9 cellular contexts compared by ENCODE assay signal in genomic region chr12:89468648-89469326, GRCh38. TPM values are rescaled to one million over a fixed set of nuclear protein-coding genes. Genes with fewer than 3 reads are reported as not detected.
DNase-seq lines count a peak whose midpoint lies in the region; ATAC-seq and TF ChIP-seq lines count a peak whose summit lies in the region.
"Had no signal": no experiment of that assay in that cellular context is flagged by ENCODE, and none has a peak within 500 bp of the region (broad histone marks: within the 10 kb centered on the region; RNA-seq: fewer than 3 reads in every experiment).

No MANE protein-coding gene starts in this region.

- H3K4me2 ChIP-seq in SK-N-SH: no peak overlapping the region

- no peak overlapping the region for H3K9ac ChIP-seq in SK-N-SH

- no peaks in the 10 kb centered on the region for H3K79me2 ChIP-seq in SK-N-SH (ENCODE audit: insufficient read depth)

- CTCF ChIA-PET in SK-N-SH (lab: Yijun Ruan, JAX): interaction anchor here (5.4 to 14.0 kb wide), 3 partner anchors 57 to 448 kb away, joined by 29 to 235 read pairs (median 50); partner anchors contain the start of genes GALNT4 and POC1B

- no peaks in the 10 kb centered on the region for H3K9me2 ChIP-seq in SK-N-SH

- no peak for TF ChIP-seq RAD21 in SK-N-SH (IDR thresholded peaks at IDR 0.05; ENCODE audit: low read length)

- H3K4me1 ChIP-seq in spleen: peaks cover 31 to 54% (median 38%) of the 10 kb centered on the region in 6 donors
- peaks cover 6 to 11% of the 10 kb centered on the region in 2 experiments; a peak in 3 of 4 replicates for H3K4me1 ChIP-seq in SK-N-SH (ENCODE audit: control insufficient read depth in 1 of 2, insufficient read depth in 2 of 2, low read depth in 1 of 2, low read length in 1 of 2)

- DNase-seq in SIG-M5 treated with dmso at 0.1 percent for 504 hours (lab: John Stamatoyannopoulos, UW; ENCODE audit: unreplicated experiment): peak; percentile 22
- no peak for DNase-seq in SIG-M5 (lab: John Stamatoyannopoulos, UW)
- peak; percentile 12 for DNase-seq in NOMO-1 treated with dmso at 0.1 percent for 144 hours (lab: John Stamatoyannopoulos, UW; ENCODE audit: unreplicated experiment)
- DNase-seq in spleen: no peak
- DNase-seq in SK-N-SH: no peak
- DNase-seq in activated CD8-positive, alpha-beta memory T cell treated with anti-CD3 and anti-CD28 coated beads, Interleukin-2, amount 50 U/mL, for 4 hours: no peak
- DNase-seq: hippocampal formation had no signal

- no peaks in the 10 kb centered on the region for H3K27me3 ChIP-seq in spleen (replicated peaks in 1 of 7)
- H3K27me3 ChIP-seq in SK-N-SH (ENCODE audit: insufficient read depth): no peaks in the 10 kb centered on the region

- TF ChIP-seq EP300 in SK-N-SH (IDR thresholded peaks at IDR 0.05; ENCODE audit: borderline replicate concordance in 1 of 2, low read depth in 1 of 2, low read length in 1 of 2): no peak

- ATAC-seq in HG02759 (IDR thresholded peaks at IDR 0.05; ENCODE audit: unreplicated experiment) (peak; percentile 79), SK-N-SH treated with all-trans-retinoic acid at 6 μM for 48 hours (no peak)

- no peak overlapping the region for H2AFZ ChIP-seq in SK-N-SH (ENCODE audit: low read depth)

- no peak for TF ChIP-seq POLR2A in spleen (IDR thresholded peaks at IDR 0.05)

- no peaks in the 10 kb centered on the region for H4K20me1 ChIP-seq in SK-N-SH (ENCODE audit: insufficient read depth)

- H3F3A ChIP-seq in SK-N-SH (replicated peaks; ENCODE audit: insufficient read depth): peaks cover 13% of the 10 kb centered on the region

- H3K36me3 ChIP-seq in spleen: peaks cover 0 to 31% (median 0%) of the 10 kb centered on the region in 6 donors
- no peaks in the 10 kb centered on the region for H3K36me3 ChIP-seq in SK-N-SH (replicated peaks in 1 of 2; ENCODE audit: control insufficient read depth in 1 of 2, insufficient read depth in 2 of 2, low read length in 1 of 2)

- peak overlapping the region; percentile 58 to 84 (median 78) for H3K27ac ChIP-seq in spleen
- H3K27ac ChIP-seq in SK-N-SH (ENCODE audit: low read depth in 2 of 2, low read length in 1 of 2): no peak overlapping the region

- intact Hi-C loops in spleen (cut with DNase I; ENCODE audit: low total_unique reads): loop anchor here (10.0 kb wide), 1 partner anchor 454 kb away; no protein-coding TSS in a partner anchor

- TF ChIP-seq CTCF in spleen (IDR thresholded peaks at IDR 0.05 in 8 of 11, conservative IDR thresholded peaks at IDR 0.05 in 3 of 11): no peak
- TF ChIP-seq CTCF in SK-N-SH (IDR thresholded peaks at IDR 0.05): no peak

- no peaks in the 10 kb centered on the region for H3K9me3 ChIP-seq in spleen
- H3K9me3 ChIP-seq in SK-N-SH: no peaks in the 10 kb centered on the region

- peak overlapping the region in 1 of 8 donors; percentile 42 for H3K4me3 ChIP-seq in spleen
- H3K4me3 ChIP-seq in SK-N-SH (ENCODE audit: low read depth in 2 of 2, low read length in 1 of 2): no peak overlapping the region

- WGBS in spleen, 5 donors: 46 to 59% (median 46%) methylated on average over 4 of the region's 4 CpGs
- 92% methylated on average over 4 of the region's 4 CpGs for WGBS in SK-N-SH (ENCODE audit: low lambda C conversion rate)

- POLR2A ChIA-PET in SK-N-SH (lab: Yijun Ruan, JAX): no interaction called here

TF ChIP-seq in SK-N-SH, 30 proteins besides CTCF, POLR2A, EP300 and RAD21:
- TF ChIP-seq MAX (IDR thresholded peaks at IDR 0.05; ENCODE audit: low read depth): no peak
- TF ChIP-seq TEAD4 (IDR thresholded peaks at IDR 0.05; ENCODE audit: borderline replicate concordance, insufficient read depth): no peak
- no peak for TF ChIP-seq RFX5 (IDR thresholded peaks at IDR 0.05; ENCODE audit: low read length)

TF ChIP-seq in SK-N-SH treated with all-trans-retinoic acid at 6 μM for 48 hours, 23 proteins besides CTCF, POLR2A, EP300 and RAD21:
- no peak for TF ChIP-seq ZC3H10 (CRISPR knock-in tag; IDR thresholded peaks at IDR 0.05)
- TF ChIP-seq POU6F1 (CRISPR knock-in tag; IDR thresholded peaks at IDR 0.05; ENCODE audit: borderline replicate concordance, low read depth): no peak
- TF ChIP-seq ZNF70 (CRISPR knock-in tag; IDR thresholded peaks at IDR 0.05): no peak
- TF ChIP-seq ZFP3 (CRISPR knock-in tag; IDR thresholded peaks at IDR 0.05): no peak
- no peak for TF ChIP-seq SNAI2 (CRISPR knock-in tag; IDR thresholded peaks at IDR 0.05)
TF ChIP-seq in SK-N-SH treated with all-trans-retinoic acid at 6 μM for 48 hours: peak in this region for 0.

RNA-seq across cellular contexts. Expression of gene GALNT4, which starts 55.8 kb away (rescaled TPM):
- 10 to 100 TPM; 11.8 to 22.8 (median 15.2) TPM for total RNA-seq in spleen
- polyA plus RNA-seq in spleen: 1 to 10 TPM; 2.5 to 3.1 (median 3.0) TPM
- polyA plus RNA-seq in SK-N-SH (2012; rRNA removed): 1.1 and 1.4 TPM in 2 replicates
- 1.6 TPM in 2 replicates for polyA plus RNA-seq in SK-N-SH (2012; cell fraction: cytosol; rRNA removed)
- 0.54 and 1.1 TPM in 2 replicates for polyA plus RNA-seq in SK-N-SH (2012; cell fraction: nucleus; rRNA removed)

RNA-seq across cellular contexts. Expression of gene POC1B, which starts 57.1 kb away (rescaled TPM):
- 10 to 100 TPM; 25.9 to 47.3 (median 33.6) TPM for total RNA-seq in spleen
- 10 to 100 TPM; 10.5 to 14.4 (median 12.1) TPM for polyA plus RNA-seq in spleen
- 4.0 and 6.3 TPM in 2 replicates for polyA plus RNA-seq in SK-N-SH (2012; rRNA removed)
- polyA plus RNA-seq in SK-N-SH (2012; cell fraction: cytosol; rRNA removed): 6.8 and 7.2 TPM in 2 replicates
- 1.9 and 5.5 TPM in 2 replicates for polyA plus RNA-seq in SK-N-SH (2012; cell fraction: nucleus; rRNA removed)

Comparison
In these comparisons a context has a peak if more than half of its experiments do, and no peak if none do; other contexts are left out.
1. DNase-seq: peak in SIG-M5 treated with dmso at 0.1 percent for 504 hours (single experiment) and NOMO-1 treated with dmso at 0.1 percent for 144 hours (single experiment); none in SIG-M5 (single experiment), spleen (single experiment), SK-N-SH (single experiment) and activated CD8-positive, alpha-beta memory T cell treated with anti-CD3 and anti-CD28 coated beads, Interleukin-2, amount 50 U/mL, for 4 hours (single experiment).
2. H3K27ac ChIP-seq: peak in spleen (8 of 8); none in SK-N-SH (0 of 2).